In genomic region chr4:83178029-83178428, GRCh38 we compare ENCODE assay signal across 24 cellular contexts.
DNase-seq lines count a peak whose midpoint lies in the region; ATAC-seq, FAIRE-seq and TF ChIP-seq lines count a peak whose summit lies in the region.
"Had no signal": no experiment of that assay in that cellular context is flagged by ENCODE, and none has a peak within 500 bp of the region (broad histone marks: within the 10 kb centered on the region; RNA-seq: fewer than 3 reads in every experiment).

No MANE protein-coding gene starts in this region.

- no peak for TF ChIP-seq POLR2A in GM12891 (IDR thresholded peaks at IDR 0.05; ENCODE audit: low read depth, low read length)
- TF ChIP-seq POLR2A in heart left ventricle (IDR thresholded peaks at IDR 0.05), result no peak
- no peak for TF ChIP-seq POLR2A in ovary (IDR thresholded peaks at IDR 0.05)

- no peaks in the 10 kb centered on the region for H3K27me3 ChIP-seq in heart left ventricle
- no peaks in the 10 kb centered on the region for H3K27me3 ChIP-seq in ovary
- H3K27me3 ChIP-seq: adrenal gland had no signal

- H3K4me1 ChIP-seq in heart left ventricle (peaks cover 0 to 9% (median 0%) of the 10 kb centered on the region in 12 donors), ovary (ENCODE audit: insufficient read depth) (no peaks in the 10 kb centered on the region)
- H3K4me1 ChIP-seq: adrenal gland, psoas muscle had no signal

- 45 to 68% (median 48%) methylated on average over 2 of the region's 2 CpGs for WGBS in heart left ventricle, 4 donors
- 46 to 47% (median 47%) methylated on average over 2 of the region's 2 CpGs for WGBS in ovary, 3 donors

- no peak overlapping the region for H3K27ac ChIP-seq in heart left ventricle
- H3K27ac ChIP-seq in ovary, result no peak overlapping the region
- H3K27ac ChIP-seq: adrenal gland, C4-2B, coronary artery, psoas muscle had no signal

- TF ChIP-seq EP300 in ovary (IDR thresholded peaks at IDR 0.05), result no peak

- peak; percentile 37 for ATAC-seq in GM19452 (IDR thresholded peaks at IDR 0.05; ENCODE audit: unreplicated experiment)
- peak; percentile 49 for ATAC-seq in HG02852 (IDR thresholded peaks at IDR 0.05; ENCODE audit: unreplicated experiment)
- ATAC-seq in HG03565 (IDR thresholded peaks at IDR 0.05; ENCODE audit: unreplicated experiment), result peak; percentile 36
- ATAC-seq in heart left ventricle, result no peak
- ATAC-seq: K562, left ventricle myocardium superior, psoas muscle, T-helper 17 cell had no signal

- DNase-seq in GM12891 (ENCODE audit: insufficient read length, low spot score) (no peak), heart left ventricle (no peak), HK-2 (ENCODE audit: unreplicated experiment) (no peak), ovary (no peak)
- DNase-seq in activated CD8-positive, alpha-beta memory T cell treated with anti-CD3 and anti-CD28 coated beads, Interleukin-2, amount 50 U/mL, for 4 hours, result no peak
- DNase-seq: activated CD4-positive, alpha-beta T cell treated with anti-CD3 and anti-CD28 coated beads, Interleukin-2, amount 10 ng/mL, durations not matched to agents 7 days and 5 days; activated effector memory CD4-positive, alpha-beta T cell treated with Interleukin-2 at 50 U/mL for 16 hours; adrenal gland; immature natural killer cell; left ventricle myocardium superior; NCI-H2081 treated with DMSO at 0.1 percent for 48 hours; NCI-H510A treated with DMSO at 0.1 percent for 48 hours; NK-92 treated with Interleukin-12 subunit alpha and Interleukin-12 subunit beta, amount 100 ng/mL, for 24 hours; psoas muscle; stimulated activated CD4-positive, alpha-beta T cell treated with anti-CD3 and anti-CD28 coated beads, Interleukin-1b, Interleukin-23, amount 100 ng/mL, for 48 hours; stimulated activated naive CD4-positive, alpha-beta T cell; T-helper 17 cell had no signal

- H3K4me3 ChIP-seq in heart left ventricle (no peak overlapping the region), ovary (no peak overlapping the region)
- H3K4me3 ChIP-seq: adrenal gland, coronary artery, K562, psoas muscle had no signal

- FAIRE-seq in GM12891 (lab: Jason Lieb, UNC), result peak; percentile 87
- FAIRE-seq: H1, K562 had no signal

- H3K9me3 ChIP-seq in heart left ventricle (no peaks in the 10 kb centered on the region), ovary (no peaks in the 10 kb centered on the region)
- H3K9me3 ChIP-seq: adrenal gland, psoas muscle had no signal

- H3K36me3 ChIP-seq in heart left ventricle (no peaks in the 10 kb centered on the region), ovary (no peaks in the 10 kb centered on the region)
- H3K36me3 ChIP-seq: adrenal gland had no signal

- intact Hi-C loops in heart left ventricle (cut with DNase I), result no loop called here
- intact Hi-C loops in ovary (cut with DNase I), result no loop called here

- TF ChIP-seq CTCF in heart left ventricle (IDR thresholded peaks at IDR 0.05) (no peak), ovary (IDR thresholded peaks at IDR 0.05) (no peak)

TF ChIP-seq in GM12891, 5 proteins besides CTCF, POLR2A, EP300 and RAD21:
- TF ChIP-seq POU2F2 (IDR thresholded peaks at IDR 0.05; ENCODE audit: low read depth, low read length), result 0 out of 2 replicates have a peak, but pooled peaks have one; percentile 23
- TF ChIP-seq SPI1 (IDR thresholded peaks at IDR 0.05; ENCODE audit: low read depth, low read length), result no peak
- TF ChIP-seq PAX5 (IDR thresholded peaks at IDR 0.05; ENCODE audit: insufficient read depth, low read length, severe bottlenecking), result peak; percentile 57

Comparison
In these comparisons a context has a peak if more than half of its experiments do, and no peak if none do; other contexts are left out.
1. ATAC-seq: peak in GM19452 (single experiment), HG02852 (single experiment) and HG03565 (single experiment); none in heart left ventricle (0 of 4).